ENCODE assay signal across 15 cellular contexts in genomic region chr5:36444582-36444999, GRCh38.
DNase-seq lines count a peak whose midpoint lies in the region; ATAC-seq, FAIRE-seq and TF ChIP-seq lines count a peak whose summit lies in the region.
"Had no signal": no experiment of that assay in that cellular context is flagged by ENCODE, and none has a peak within 500 bp of the region (broad histone marks: within the 10 kb centered on the region; RNA-seq: fewer than 3 reads in every experiment).

No MANE protein-coding gene starts in this region.

- peaks cover 13% of the 10 kb centered on the region for H3K27me3 Mint-ChIP-seq in activated naive CD8-positive, alpha-beta T cell treated with anti-CD3 and anti-CD28 coated beads for 36 hours
- peaks cover 4% of the 10 kb centered on the region for H3K27me3 Mint-ChIP-seq in type B pancreatic cell

- no peak for FAIRE-seq in bronchial epithelial cell (lab: Jason Lieb, UNC)

- H2AFZ ChIP-seq in HCT116 (ENCODE audit: low read depth, low read length, poor library complexity, severe bottlenecking), result no peak overlapping the region

- H3K4me1 ChIP-seq in HCT116 (ENCODE audit: control insufficient read depth in 1 of 2, insufficient read depth in 2 of 2, low read length in 2 of 2) (peaks cover 11 to 20% of the 10 kb centered on the region in 2 experiments; a peak in 3 of 4 replicates), subcutaneous abdominal adipose tissue (ENCODE audit: control insufficient read depth in 5 of 5, insufficient read depth in 5 of 5, low read length in 5 of 5) (peaks cover 0 to 17% (median 6%) of the 10 kb centered on the region in 5 donors)
- H3K4me1 ChIP-seq: HAP-1 had no signal

- H3K27ac ChIP-seq in HCT116 (ENCODE audit: low read depth, low read length), result no peak overlapping the region
- H3K27ac ChIP-seq in subcutaneous abdominal adipose tissue (ENCODE audit: low read depth, low read length), result no peak overlapping the region
- H3K27ac ChIP-seq: vagina had no signal

- no peaks in the 10 kb centered on the region for H4K20me1 ChIP-seq in HCT116 (ENCODE audit: insufficient read depth)

- H3K9ac ChIP-seq in HCT116 (ENCODE audit: low read length) (no peak overlapping the region), subcutaneous abdominal adipose tissue (ENCODE audit: low read length in 5 of 5) (no peak overlapping the region)

- no peaks in the 10 kb centered on the region for H3K36me3 Mint-ChIP-seq in activated naive CD8-positive, alpha-beta T cell treated with anti-CD3 and anti-CD28 coated beads for 36 hours
- H3K36me3 Mint-ChIP-seq in type B pancreatic cell, result peaks cover 6% of the 10 kb centered on the region

- intact Hi-C loops in HCT116 (cut with micrococcal nuclease), result no loop called here

- POLR2A ChIA-PET in HCT116 (lab: Charles Lee), result no interaction called here

- BruUV-seq in HCT116 (replicated peaks; lab: Mats Ljungman, UMichigan), result no TSS peak

- no peak for TF ChIP-seq RAD21 in HCT116 (IDR thresholded peaks at IDR 0.05; ENCODE audit: low read depth)

- H3K4me1 Mint-ChIP-seq in activated naive CD8-positive, alpha-beta T cell treated with anti-CD3 and anti-CD28 coated beads for 36 hours, result peaks cover 4% of the 10 kb centered on the region
- peaks cover 39% of the 10 kb centered on the region for H3K4me1 Mint-ChIP-seq in type B pancreatic cell (ENCODE audit: unreplicated experiment)

- ATAC-seq in HCT116, result no peak
- ATAC-seq in HG02571 (IDR thresholded peaks at IDR 0.05; ENCODE audit: unreplicated experiment), result no peak

- H3K9me3 ChIP-seq in HCT116 (ENCODE audit: control insufficient read depth in 1 of 2, insufficient read depth in 1 of 2, low read depth in 1 of 2, low read length in 2 of 2) (no peaks in the 10 kb centered on the region), subcutaneous abdominal adipose tissue (ENCODE audit: control insufficient read depth in 5 of 5, low read length in 5 of 5) (no peaks in the 10 kb centered on the region)
- H3K9me3 ChIP-seq: HAP-1, vagina had no signal

- DNase-seq in HCT116 (ENCODE audit: low read depth, low spot score), result no peak
- peak; percentile 77 for DNase-seq in bronchial epithelial cell (ENCODE audit: low read depth)
- DNase-seq in hippocampal formation (lab: John Stamatoyannopoulos, UW), result peak; percentile 26 to 53
- no peak for DNase-seq in activated naive CD8-positive, alpha-beta T cell treated with anti-CD3 and anti-CD28 coated beads for 36 hours
- DNase-seq in type B pancreatic cell (ENCODE audit: extremely low spot score, unreplicated experiment), result no peak
- DNase-seq in NCI-H2196 (lab: John Stamatoyannopoulos, UW; ENCODE audit: unreplicated experiment), result no peak
- DNase-seq: activated CD4-positive, CD25-positive, alpha-beta regulatory T cell; activated naive CD4-positive, alpha-beta T cell treated with anti-CD3 and anti-CD28 coated beads for 36 hours; DMS 273 treated with DMSO at 0.1 percent for 48 hours; NCI-H1417 treated with DMSO at 0.1 percent for 48 hours; stimulated activated CD4-positive, alpha-beta T cell treated with anti-CD3 and anti-CD28 coated beads, Interleukin-1b, Interleukin-23, amount 100 ng/mL, for 48 hours had no signal

- H3K27ac Mint-ChIP-seq in activated naive CD8-positive, alpha-beta T cell treated with anti-CD3 and anti-CD28 coated beads for 36 hours, result no peak overlapping the region
- H3K27ac Mint-ChIP-seq in type B pancreatic cell, result no peak overlapping the region
- H3K27ac Mint-ChIP-seq: activated naive CD4-positive, alpha-beta T cell treated with anti-CD3 and anti-CD28 coated beads for 36 hours had no signal

- no peaks in the 10 kb centered on the region for H3K9me3 Mint-ChIP-seq in activated naive CD8-positive, alpha-beta T cell treated with anti-CD3 and anti-CD28 coated beads for 36 hours
- peaks cover 29% of the 10 kb centered on the region for H3K9me3 Mint-ChIP-seq in type B pancreatic cell
- H3K9me3 Mint-ChIP-seq: activated naive CD4-positive, alpha-beta T cell treated with anti-CD3 and anti-CD28 coated beads for 36 hours had no signal

- CTCF ChIA-PET in HCT116 (lab: Charles Lee), result no interaction called here

- H3K27me3 ChIP-seq in HCT116 (ENCODE audit: insufficient read depth, low read length) (no peaks in the 10 kb centered on the region), bronchial epithelial cell (ENCODE audit: control insufficient read depth, insufficient read depth, low read length) (no peaks in the 10 kb centered on the region), subcutaneous abdominal adipose tissue (ENCODE audit: control insufficient read depth in 5 of 5, insufficient read depth in 4 of 5, low read length in 5 of 5) (no peaks in the 10 kb centered on the region)
- H3K27me3 ChIP-seq: vagina had no signal

- no peaks in the 10 kb centered on the region for H3K36me3 ChIP-seq in HCT116 (ENCODE audit: control insufficient read depth in 1 of 2, insufficient read depth in 2 of 2, low read length in 2 of 2)
- no peaks in the 10 kb centered on the region for H3K36me3 ChIP-seq in bronchial epithelial cell (ENCODE audit: control insufficient read depth, insufficient read depth, low read length)
- H3K36me3 ChIP-seq in subcutaneous abdominal adipose tissue (ENCODE audit: control insufficient read depth in 5 of 5, insufficient read depth in 5 of 5, low read length in 5 of 5), result no peaks in the 10 kb centered on the region
- H3K36me3 ChIP-seq: HAP-1, vagina had no signal

- no peak for TF ChIP-seq POLR2A in HCT116 (IDR thresholded peaks at IDR 0.05; ENCODE audit: borderline replicate concordance, extremely low read depth, insufficient read depth, insufficient read length)

- RAD21 ChIA-PET in HCT116 (lab: Charles Lee; ENCODE audit: low non-redundant PET in 1 of 2, low total read pairs in 2 of 2, uncharacterized antibody in 2 of 2, unreplicated experiment in 2 of 2), result no interaction called here

- no peak overlapping the region for H3K4me3 Mint-ChIP-seq in activated naive CD8-positive, alpha-beta T cell treated with anti-CD3 and anti-CD28 coated beads for 36 hours
- no peak overlapping the region for H3K4me3 Mint-ChIP-seq in type B pancreatic cell
- H3K4me3 Mint-ChIP-seq: activated naive CD4-positive, alpha-beta T cell treated with anti-CD3 and anti-CD28 coated beads for 36 hours had no signal

- H3K4me3 ChIP-seq in HCT116 (replicated peaks in 1 of 2; ENCODE audit: low read depth in 1 of 2, low read length in 2 of 2) (no peak overlapping the region), bronchial epithelial cell (ENCODE audit: low read depth, low read length) (no peak overlapping the region), subcutaneous abdominal adipose tissue (ENCODE audit: low read depth in 1 of 5, low read length in 5 of 5) (peak overlapping the region in 3 of 5 donors; percentile 13 to 44 (median 17))
- H3K4me3 ChIP-seq: HAP-1, vagina had no signal

- TF ChIP-seq CTCF in HCT116 (IDR thresholded peaks at IDR 0.05 in 2 of 3, conservative IDR thresholded peaks at IDR 0.05 in 1 of 3; ENCODE audit: borderline replicate concordance in 1 of 3, insufficient read depth in 1 of 3, low read depth in 2 of 3, low read length in 2 of 3) (no peak), bronchial epithelial cell (IDR thresholded peaks at IDR 0.05; ENCODE audit: insufficient read depth, low read length, severe bottlenecking) (no peak), type B pancreatic cell (conservative IDR thresholded peaks at IDR 0.05) (no peak)

- H3K4me2 ChIP-seq in HCT116 (ENCODE audit: low read length), result peak overlapping the region; percentile 18

- H3K9me2 ChIP-seq in HCT116 (ENCODE audit: insufficient read depth), result no peaks in the 10 kb centered on the region

- no peaks in the 10 kb centered on the region for H3K79me2 ChIP-seq in HCT116 (ENCODE audit: insufficient read depth, low read length)

TF ChIP-seq in HCT116, 20 proteins besides CTCF, POLR2A, EP300 and RAD21:
- no peak for TF ChIP-seq YY1 (IDR thresholded peaks at IDR 0.05; ENCODE audit: extremely low read depth, insufficient replicate concordance, low read depth, low read length)
- peak; percentile 26; the same call in 1 of the 2 replicates for TF ChIP-seq ELF1 (IDR thresholded peaks at IDR 0.05; ENCODE audit: borderline replicate concordance, low read depth)

Comparison
In these comparisons a context has a peak if more than half of its experiments do, and no peak if none do; other contexts are left out.
1. DNase-seq: peak in bronchial epithelial cell (single experiment) and hippocampal formation (2 of 2); none in HCT116 (single experiment), activated naive CD8-positive, alpha-beta T cell treated with anti-CD3 and anti-CD28 coated beads for 36 hours (single experiment), type B pancreatic cell (single experiment) and NCI-H2196 (single experiment).
2. H3K4me3 ChIP-seq: peak in subcutaneous abdominal adipose tissue (3 of 5); none in HCT116 (0 of 2) and bronchial epithelial cell (single experiment).